ENCODE assay signal across 16 cellular contexts in the genomic region with DNA sequence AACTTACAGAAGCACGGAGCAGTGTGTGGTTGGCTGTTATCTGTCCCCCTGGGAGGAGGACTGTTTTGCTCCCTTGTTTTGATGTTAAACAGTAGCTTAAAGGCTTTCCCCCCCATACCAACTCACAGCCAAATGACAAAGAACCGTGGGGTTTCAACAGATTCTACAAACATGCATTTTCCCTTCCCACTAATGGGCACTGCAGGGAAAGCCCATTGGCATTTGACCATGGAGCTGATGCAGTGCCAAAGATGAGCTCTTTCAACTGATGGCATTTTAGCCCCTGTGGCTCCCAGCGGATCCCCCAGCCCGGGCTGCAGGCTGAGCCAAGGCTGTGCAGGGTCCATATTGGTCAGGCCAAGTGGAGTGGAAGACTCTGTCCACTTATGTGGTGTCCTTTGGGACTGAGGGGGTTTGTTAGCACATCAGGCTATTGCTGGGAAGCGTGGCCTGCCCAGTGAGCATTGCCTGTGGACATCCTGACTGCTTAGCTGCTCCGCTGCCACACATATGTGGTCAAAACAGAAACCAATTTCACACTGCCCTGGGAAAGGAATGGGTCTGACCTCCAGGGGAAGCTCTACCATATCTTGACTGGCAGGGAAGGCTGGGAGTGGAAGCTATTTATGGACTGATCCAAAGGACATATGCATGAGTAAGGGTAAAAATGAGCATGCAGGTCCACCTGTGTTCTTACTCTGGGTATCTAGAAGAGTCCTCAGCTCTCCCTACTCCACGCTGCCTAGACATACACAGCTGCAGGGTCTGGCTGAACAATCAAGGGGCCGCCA.
A peak's percentile ranks its signal among the peaks of the same experiment; 100 is the strongest.
DNase-seq lines count a peak whose midpoint lies in the region; ATAC-seq and TF ChIP-seq lines count a peak whose summit lies in the region.
"Had no signal": no experiment of that assay in that cellular context is flagged by ENCODE, and none has a peak within 500 bp of the region (broad histone marks: within the 10 kb centered on the region; RNA-seq: fewer than 3 reads in every experiment).

No MANE protein-coding gene starts in this region.

- H3K36me3 ChIP-seq in cardiac muscle cell, result peaks cover 27% of the 10 kb centered on the region
- peaks cover 0 to 50% of the 10 kb centered on the region in 2 donors for H3K36me3 ChIP-seq in psoas muscle (ENCODE audit: insufficient read depth in 1 of 2, low read depth in 1 of 2)

- TF ChIP-seq CTCF in cardiac muscle cell (IDR thresholded peaks at IDR 0.05; ENCODE audit: low read depth, low read length) (no peak), psoas muscle (IDR thresholded peaks at IDR 0.05) (no peak), foreskin fibroblast (IDR thresholded peaks at IDR 0.05; ENCODE audit: low read depth, low read length) (no peak)

- peaks cover 18% of the 10 kb centered on the region for H3K4me1 ChIP-seq in cardiac muscle cell (ENCODE audit: low read depth)
- H3K4me1 ChIP-seq in psoas muscle, result no peaks in the 10 kb centered on the region

- DNase-seq in cardiac muscle cell (ENCODE audit: low read depth in 1 of 2, low spot score in 1 of 2) (no peak), cardiac septum (ENCODE audit: low spot score) (no peak), left cardiac atrium (peak; percentile 4), psoas muscle (no peak), KG1 (lab: John Stamatoyannopoulos, UW) (no peak), foreskin fibroblast (no peak)
- DNase-seq: Karpas-422, MG63, NCI-H1092, NCI-H2081 treated with DMSO at 0.1 percent for 48 hours, NCI-H510A, NCI-H774, PC-9 had no signal

- H3K27me3 ChIP-seq in cardiac muscle cell (no peaks in the 10 kb centered on the region), psoas muscle (ENCODE audit: insufficient read depth in 3 of 3, low read length in 2 of 3) (no peaks in the 10 kb centered on the region)
- H3K27me3 ChIP-seq: MG63 had no signal

- 80 to 90% (median 88%) methylated on average over 8 of the region's 8 CpGs for WGBS in psoas muscle, 3 donors

- H3K4me3 ChIP-seq in cardiac muscle cell (no peak overlapping the region), psoas muscle (no peak overlapping the region), foreskin fibroblast (ENCODE audit: low read depth in 1 of 2, low read length in 2 of 2) (no peak overlapping the region)
- H3K4me3 ChIP-seq: MG63, PC-9 had no signal

- intact Hi-C loops in cardiac septum (cut with DNase I) (no loop called here), left cardiac atrium (cut with DNase I) (no loop called here), psoas muscle (cut with DNase I) (loop anchor here in 1 of 2 donors (10.0 kb wide), 1 partner anchor 566 kb away; no protein-coding TSS in a partner anchor)

- ATAC-seq in left cardiac atrium (peak; percentile 17 to 39), psoas muscle (peak in 3 of 4 donors; percentile 18 to 58 (median 30)), GM18519 (IDR thresholded peaks at IDR 0.05; ENCODE audit: low FRiP score, unreplicated experiment) (no peak), GM19035 (IDR thresholded peaks at IDR 0.05; ENCODE audit: unreplicated experiment) (no peak)
- ATAC-seq: HepG2 had no signal

- no peaks in the 10 kb centered on the region for H3K9me3 ChIP-seq in cardiac muscle cell (ENCODE audit: low read depth)
- H3K9me3 ChIP-seq in psoas muscle, result no peaks in the 10 kb centered on the region
- H3K9me3 ChIP-seq: MG63 had no signal

- peak overlapping the region; percentile 83 for H3K27ac ChIP-seq in cardiac muscle cell
- no peak overlapping the region for H3K27ac ChIP-seq in psoas muscle
- H3K27ac ChIP-seq: PC-9 had no signal

Comparison
In these comparisons a context has a peak if more than half of its experiments do, and no peak if none do; other contexts are left out.
1. ATAC-seq: peak in left cardiac atrium (2 of 2) and psoas muscle (3 of 4); none in GM18519 (single experiment) and GM19035 (single experiment).